14 cellular contexts compared by ENCODE assay signal in genomic region chr12:109523071-109523470, GRCh38. TPM values are rescaled to one million over a fixed set of nuclear protein-coding genes. Genes with fewer than 3 reads are reported as not detected.
A peak's percentile ranks its signal among the peaks of the same experiment; 100 is the strongest.
DNase-seq lines count a peak whose midpoint lies in the region; ATAC-seq lines count a peak whose summit lies in the region.
"Had no signal": no experiment of that assay in that cellular context is flagged by ENCODE, and none has a peak within 500 bp of the region (broad histone marks: within the 10 kb centered on the region; RNA-seq: fewer than 3 reads in every experiment).

No MANE protein-coding gene starts in this region.

- H3K36me3 ChIP-seq in HAP-1 (replicated peaks), result peaks cover 39% of the 10 kb centered on the region

- DNase-seq in NCI-H82 (lab: John Stamatoyannopoulos, UW), result peak; percentile 31
- DNase-seq in NCI-H82 treated with DMSO at 0.1 percent for 48 hours (lab: John Stamatoyannopoulos, UW; ENCODE audit: unreplicated experiment), result no peak
- DNase-seq in amygdala (lab: John Stamatoyannopoulos, UW), result peak in 30 of 56 donors; percentile 1 to 63 (median 25)
- DNase-seq in right cardiac atrium, result peak; percentile 66 to 89 (median 82)
- peak; percentile 31 for DNase-seq in superior temporal gyrus (ENCODE audit: extremely low spot score)
- DNase-seq in HAP-1 (ENCODE audit: low spot score in 2 of 2), result no peak
- DNase-seq in HT-29 (ENCODE audit: low spot score), result no peak
- DNase-seq in kidney tubule cell (ENCODE audit: low spot score), result no peak
- DNase-seq: CD4-positive, alpha-beta memory T cell; kidney; NCI-H345; stimulated activated CD4-positive, alpha-beta T cell treated with anti-CD3 and anti-CD28 coated beads, Interleukin-1b, Interleukin-23, amount 100 ng/mL, for 48 hours; SW 1271 had no signal

- H3K4me1 ChIP-seq in right cardiac atrium (ENCODE audit: control insufficient read depth, insufficient read depth, low read length), result peaks cover 4% of the 10 kb centered on the region
- H3K4me1 ChIP-seq in HAP-1, result no peaks in the 10 kb centered on the region

- H3K4me3 ChIP-seq in right cardiac atrium (ENCODE audit: low read length) (no peak overlapping the region), HAP-1 (no peak overlapping the region)

- in situ Hi-C loops in HAP-1 (cut with MboI; ENCODE audit: low sequenced_read_pairs), result no loop called here

- H3K9me3 ChIP-seq in right cardiac atrium (ENCODE audit: control insufficient read depth, low read length) (no peaks in the 10 kb centered on the region), HAP-1 (no peaks in the 10 kb centered on the region)

- H3K27ac ChIP-seq in right cardiac atrium (ENCODE audit: low read length), result no peak overlapping the region

- H3K27me3 ChIP-seq in right cardiac atrium (ENCODE audit: control insufficient read depth, insufficient read depth) (no peaks in the 10 kb centered on the region), HAP-1 (ENCODE audit: low read depth) (no peaks in the 10 kb centered on the region)

- ATAC-seq in right cardiac atrium, result peak; percentile 78 to 92
- ATAC-seq: activated naive CD4-positive, alpha-beta T cell treated with anti-CD3 and anti-CD28 coated beads, Interleukin-2, amount 50 U/mL, for 72 hours had no signal

- intact Hi-C loops in right cardiac atrium (cut with DNase I), result loop anchor here in 2 of 4 donors (10.0 kb wide), 1 partner anchor 252 kb away; no protein-coding TSS in a partner anchor

- 56% methylated on average over 10 of the region's 10 CpGs for WGBS in right cardiac atrium

RNA-seq across cellular contexts. Expression of gene UBE3B, which starts 45.6 kb away (rescaled TPM):
- 10 to 100 TPM; 39.9 to 53.2 (median 46.8) TPM for total RNA-seq in right cardiac atrium
- polyA plus RNA-seq in right cardiac atrium, result 22.6 TPM
- 16.8 and 17.4 TPM in 2 replicates for total RNA-seq in HT-29 (2014; rRNA removed; shearing (Covaris generic))

RNA-seq across cellular contexts. Expression of gene KCTD10, which starts 46.0 kb away (rescaled TPM):
- total RNA-seq in right cardiac atrium, result 10 to 100 TPM; 28.3 to 76.9 (median 32.9) TPM
- 16.5 TPM for polyA plus RNA-seq in right cardiac atrium
- total RNA-seq in HT-29 (2014; rRNA removed; shearing (Covaris generic)), result 38.4 and 39.9 TPM in 2 replicates

RNA-seq across cellular contexts. Expression of gene MMAB, which starts 50.2 kb away (rescaled TPM):
- total RNA-seq in right cardiac atrium, result 10 to 100 TPM; 37.0 to 50.7 (median 42.2) TPM
- 46.9 TPM for polyA plus RNA-seq in right cardiac atrium
- 82.5 and 83.5 TPM in 2 replicates for total RNA-seq in HT-29 (2014; rRNA removed; shearing (Covaris generic))

RNA-seq across cellular contexts. Expression of gene MVK, which starts 50.5 kb away (rescaled TPM):
- total RNA-seq in right cardiac atrium, result 10 to 100 TPM in 1 of 4 donors, 1 to 10 TPM in 3; 5.8 to 10.2 (median 6.9) TPM
- polyA plus RNA-seq in right cardiac atrium, result 9.6 TPM
- total RNA-seq in HT-29 (2014; rRNA removed; shearing (Covaris generic)), result 69.0 and 69.9 TPM in 2 replicates

Comparison
In these comparisons a context has a peak if more than half of its experiments do, and no peak if none do; other contexts are left out.
1. DNase-seq: peak in NCI-H82 (single experiment), amygdala (30 of 56), right cardiac atrium (3 of 3) and superior temporal gyrus (single experiment); none in NCI-H82 treated with DMSO at 0.1 percent for 48 hours (single experiment), HAP-1 (0 of 2), HT-29 (single experiment) and kidney tubule cell (single experiment).